8 cellular contexts compared by ENCODE assay signal in genomic region chr12:57837779-57838562, GRCh38. TPM values are rescaled to one million over a fixed set of nuclear protein-coding genes. Genes with fewer than 3 reads are reported as not detected.
DNase-seq lines count a peak whose midpoint lies in the region; ATAC-seq lines count a peak whose summit lies in the region.

No MANE protein-coding gene starts in this region.

- peak; percentile 48 to 63 for ATAC-seq in left cardiac atrium
- ATAC-seq in stimulated activated naive CD8-positive, alpha-beta T cell treated with anti-CD3 and anti-CD28 coated beads, Interleukin-15, amount 100 ng/mL, for 72 hours = peak; percentile 45
- no peak for ATAC-seq in HG03520 (IDR thresholded peaks at IDR 0.05; ENCODE audit: unreplicated experiment)
- no peak for ATAC-seq in GM19324 (IDR thresholded peaks at IDR 0.05; ENCODE audit: low FRiP score, unreplicated experiment)

- H3K4me3 Mint-ChIP-seq in activated T-helper 2 cell treated with anti-CD3 and anti-CD28 coated beads, Interferon-gamma antibody, Interleukin-2, Interleukin-4, amounts not matched to agents 10 μg/mL and 5 μg/mL and 100 μg/mL, durations not matched to agents 14 hours and 24 hours and 36 hours (ENCODE audit: low read depth) = no peak overlapping the region
- H3K4me3 Mint-ChIP-seq in stimulated activated naive CD8-positive, alpha-beta T cell treated with anti-CD3 and anti-CD28 coated beads, Interleukin-15, amount 100 ng/mL, for 72 hours = peak overlapping the region; percentile 58 to 66

- peaks cover 75% of the 10 kb centered on the region for H3K4me1 Mint-ChIP-seq in activated T-helper 2 cell treated with anti-CD3 and anti-CD28 coated beads, Interferon-gamma antibody, Interleukin-2, Interleukin-4, amounts not matched to agents 10 μg/mL and 5 μg/mL and 100 μg/mL, durations not matched to agents 14 hours and 24 hours and 36 hours (ENCODE audit: low read depth)
- peaks cover 100% of the 10 kb centered on the region for H3K4me1 Mint-ChIP-seq in stimulated activated naive CD8-positive, alpha-beta T cell treated with anti-CD3 and anti-CD28 coated beads, Interleukin-15, amount 100 ng/mL, for 72 hours

- no peaks in the 10 kb centered on the region for H3K27me3 Mint-ChIP-seq in activated T-helper 2 cell treated with anti-CD3 and anti-CD28 coated beads, Interferon-gamma antibody, Interleukin-2, Interleukin-4, amounts not matched to agents 10 μg/mL and 5 μg/mL and 100 μg/mL, durations not matched to agents 14 hours and 24 hours and 36 hours (ENCODE audit: low read depth)
- H3K27me3 Mint-ChIP-seq in stimulated activated naive CD8-positive, alpha-beta T cell treated with anti-CD3 and anti-CD28 coated beads, Interleukin-15, amount 100 ng/mL, for 72 hours = no peaks in the 10 kb centered on the region

- H3K9me3 Mint-ChIP-seq in activated T-helper 2 cell treated with anti-CD3 and anti-CD28 coated beads, Interferon-gamma antibody, Interleukin-2, Interleukin-4, amounts not matched to agents 10 μg/mL and 5 μg/mL and 100 μg/mL, durations not matched to agents 14 hours and 24 hours and 36 hours = no peaks in the 10 kb centered on the region
- H3K9me3 Mint-ChIP-seq in stimulated activated naive CD8-positive, alpha-beta T cell treated with anti-CD3 and anti-CD28 coated beads, Interleukin-15, amount 100 ng/mL, for 72 hours = no peaks in the 10 kb centered on the region

- intact Hi-C loops in activated T-helper 2 cell treated with anti-CD3 and anti-CD28 coated beads, Interferon-gamma antibody, Interleukin-2, Interleukin-4, amounts not matched to agents 10 μg/mL and 5 μg/mL and 100 μg/mL, durations not matched to agents 14 hours and 24 hours and 36 hours (cut with micrococcal nuclease) = loop anchor here (1.0 kb wide), 1 partner anchor 8 kb away; the partner anchor contains the start of gene CTDSP2
- intact Hi-C loops in left cardiac atrium (cut with DNase I) = no loop called here

- peak; percentile 59 for DNase-seq in ELF-1 (ENCODE audit: low read depth, low spot score)
- peak; percentile 66 for DNase-seq in KBM-7
- DNase-seq in activated T-helper 2 cell treated with anti-CD3 and anti-CD28 coated beads, Interferon-gamma antibody, Interleukin-2, Interleukin-4, amounts not matched to agents 10 μg/mL and 5 μg/mL and 100 μg/mL, durations not matched to agents 14 hours and 24 hours and 36 hours (ENCODE audit: low spot score) = no peak
- peak; percentile 77 for DNase-seq in left cardiac atrium
- DNase-seq in stimulated activated naive CD8-positive, alpha-beta T cell treated with anti-CD3 and anti-CD28 coated beads, Interleukin-15, amount 100 ng/mL, for 72 hours = peak in 1 of 2 donors; percentile 29
- DNase-seq in stimulated activated CD4-positive, alpha-beta T cell treated with anti-CD3 and anti-CD28 coated beads, Interleukin-15, amount 100 ng/mL, for 24 hours = no peak

- H3K36me3 Mint-ChIP-seq in activated T-helper 2 cell treated with anti-CD3 and anti-CD28 coated beads, Interferon-gamma antibody, Interleukin-2, Interleukin-4, amounts not matched to agents 10 μg/mL and 5 μg/mL and 100 μg/mL, durations not matched to agents 14 hours and 24 hours and 36 hours (ENCODE audit: low read depth) = peaks cover 6% of the 10 kb centered on the region

- in situ Hi-C loops in KBM-7 (cut with MboI; ENCODE audit: low pct_unique_long_range_greater_than_20kb, low sequenced_read_pairs) = no loop called here

- peak overlapping the region; percentile 62 for H3K27ac Mint-ChIP-seq in activated T-helper 2 cell treated with anti-CD3 and anti-CD28 coated beads, Interferon-gamma antibody, Interleukin-2, Interleukin-4, amounts not matched to agents 10 μg/mL and 5 μg/mL and 100 μg/mL, durations not matched to agents 14 hours and 24 hours and 36 hours
- H3K27ac Mint-ChIP-seq in stimulated activated naive CD8-positive, alpha-beta T cell treated with anti-CD3 and anti-CD28 coated beads, Interleukin-15, amount 100 ng/mL, for 72 hours = peak overlapping the region; percentile 73 to 78

RNA-seq across cellular contexts. Expression of gene CTDSP2, which starts 8.6 kb away (rescaled TPM):
- total RNA-seq in activated T-helper 2 cell treated with anti-CD3 and anti-CD28 coated beads, Interferon-gamma antibody, Interleukin-2, Interleukin-4, amounts not matched to agents 10 μg/mL and 5 μg/mL and 100 μg/mL, durations not matched to agents 14 hours and 24 hours and 36 hours = 62.5 and 65.2 TPM in 2 replicates
- 10 to 100 TPM; 90.6 to 97.1 TPM for total RNA-seq in left cardiac atrium

RNA-seq across cellular contexts. Expression of gene AVIL, which starts 19.4 kb away (rescaled TPM):
- 0.37 and 0.50 TPM in 2 replicates for total RNA-seq in activated T-helper 2 cell treated with anti-CD3 and anti-CD28 coated beads, Interferon-gamma antibody, Interleukin-2, Interleukin-4, amounts not matched to agents 10 μg/mL and 5 μg/mL and 100 μg/mL, durations not matched to agents 14 hours and 24 hours and 36 hours
- 1 to 10 TPM; 2.7 to 2.8 TPM for total RNA-seq in left cardiac atrium

RNA-seq across cellular contexts. Expression of gene TSFM, which starts 55.4 kb away (rescaled TPM):
- total RNA-seq in activated T-helper 2 cell treated with anti-CD3 and anti-CD28 coated beads, Interferon-gamma antibody, Interleukin-2, Interleukin-4, amounts not matched to agents 10 μg/mL and 5 μg/mL and 100 μg/mL, durations not matched to agents 14 hours and 24 hours and 36 hours = 44.9 and 52.7 TPM in 2 replicates
- 10 to 100 TPM; 29.2 to 38.1 TPM for total RNA-seq in left cardiac atrium

Comparison
In these comparisons a context has a peak if more than half of its experiments do, and no peak if none do; other contexts are left out.
1. DNase-seq: peak in ELF-1 (single experiment), KBM-7 (single experiment) and left cardiac atrium (single experiment); none in activated T-helper 2 cell treated with anti-CD3 and anti-CD28 coated beads, Interferon-gamma antibody, Interleukin-2, Interleukin-4, amounts not matched to agents 10 μg/mL and 5 μg/mL and 100 μg/mL, durations not matched to agents 14 hours and 24 hours and 36 hours (single experiment) and stimulated activated CD4-positive, alpha-beta T cell treated with anti-CD3 and anti-CD28 coated beads, Interleukin-15, amount 100 ng/mL, for 24 hours (single experiment).
2. ATAC-seq: peak in left cardiac atrium (2 of 2) and stimulated activated naive CD8-positive, alpha-beta T cell treated with anti-CD3 and anti-CD28 coated beads, Interleukin-15, amount 100 ng/mL, for 72 hours (single experiment); none in HG03520 (single experiment) and GM19324 (single experiment).